Comparison of ENCODE assay signal across 8 cellular contexts in genomic region chr12:27012982-27013255, GRCh38. TPM values are rescaled to one million over a fixed set of nuclear protein-coding genes. Genes with fewer than 3 reads are reported as not detected.
DNase-seq lines count a peak whose midpoint lies in the region; ATAC-seq and TF ChIP-seq lines count a peak whose summit lies in the region.

No MANE protein-coding gene starts in this region.

- H3K36me3 Mint-ChIP-seq in nephron (ENCODE audit: low read depth) = no peaks in the 10 kb centered on the region

- peak overlapping the region in 1 of 2 donors; percentile 24 for H3K27ac ChIP-seq in coronary artery

- H3K27me3 ChIP-seq in MG63 = no peaks in the 10 kb centered on the region

- H3K36me3 ChIP-seq in MG63 = no peaks in the 10 kb centered on the region

- TF ChIP-seq CTCF in coronary artery (IDR thresholded peaks at IDR 0.05) (no peak), nephron (IDR thresholded peaks at IDR 0.05; ENCODE audit: unreplicated experiment in 3 of 3) (no peak)

- peak overlapping the region in 1 of 3 experiments; percentile 91 for H3K27ac Mint-ChIP-seq in nephron

- H3K4me3 ChIP-seq in MG63 (peak overlapping the region; percentile 75; the same call in 1 of the 2 replicates), coronary artery (peak overlapping the region; percentile 88)

- DNase-seq in DMS79 (lab: John Stamatoyannopoulos, UW) (peak; percentile 36), MG63 (no peak), coronary artery (ENCODE audit: low spot score) (no peak), NCI-H446 treated with DMSO at 0.1 percent for 48 hours (lab: John Stamatoyannopoulos, UW) (no peak), NCI-H510A treated with DMSO at 0.1 percent for 48 hours (lab: John Stamatoyannopoulos, UW) (no peak)

- peak overlapping the region; percentile 93 to 96 (median 95) for H3K4me3 Mint-ChIP-seq in nephron

- no peaks in the 10 kb centered on the region for H3K27me3 Mint-ChIP-seq in nephron (ENCODE audit: low read depth)

- no peaks in the 10 kb centered on the region for H3K9me3 Mint-ChIP-seq in nephron

- H3K9me3 ChIP-seq in MG63 = no peaks in the 10 kb centered on the region

- ATAC-seq in HG03457 (IDR thresholded peaks at IDR 0.05; ENCODE audit: unreplicated experiment) (no peak), GM19467 (IDR thresholded peaks at IDR 0.05; ENCODE audit: unreplicated experiment) (no peak)

- H3K4me1 Mint-ChIP-seq in nephron = peaks cover 31% of the 10 kb centered on the region

RNA-seq across cellular contexts. Expression of gene TM7SF3, which starts 1.3 kb away (rescaled TPM):
- total RNA-seq in MG63 (2014; rRNA removed; shearing (Covaris generic); ENCODE audit: low replicate concordance) = 89.3 and 148 TPM in 2 replicates

RNA-seq across cellular contexts. Expression of gene MED21, which starts 9.4 kb away (rescaled TPM):
- total RNA-seq in MG63 (2014; rRNA removed; shearing (Covaris generic); ENCODE audit: low replicate concordance) = 53.3 and 116 TPM in 2 replicates
